12 cellular contexts compared by ENCODE assay signal in the genomic region with DNA sequence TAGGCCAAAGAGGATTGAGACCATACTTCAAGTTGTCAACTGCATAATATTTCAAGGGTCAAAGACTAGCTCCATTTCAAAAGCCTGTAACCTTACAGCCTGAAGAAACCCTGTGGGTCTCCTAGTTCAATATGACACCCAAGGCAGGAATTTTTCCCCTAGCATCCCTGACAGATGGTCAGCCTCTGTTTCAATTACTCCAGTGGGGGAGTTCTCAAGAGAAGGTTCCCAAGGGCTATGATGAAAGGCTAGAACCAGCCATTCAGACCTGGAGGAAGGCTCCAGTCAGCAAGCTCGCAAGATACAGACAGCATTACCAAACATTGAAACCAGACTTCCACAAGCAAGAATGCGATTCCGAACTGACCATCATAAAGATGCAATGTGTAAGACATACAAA. TPM values are rescaled to one million over a fixed set of nuclear protein-coding genes. Genes with fewer than 3 reads are reported as not detected.
A peak's percentile ranks its signal among the peaks of the same experiment; 100 is the strongest.
DNase-seq lines count a peak whose midpoint lies in the region; ATAC-seq and TF ChIP-seq lines count a peak whose summit lies in the region.
"Had no signal": no experiment of that assay in that cellular context is flagged by ENCODE, and none has a peak within 500 bp of the region (broad histone marks: within the 10 kb centered on the region; RNA-seq: fewer than 3 reads in every experiment).

No MANE protein-coding gene starts in this region.

- H3K36me3 Mint-ChIP-seq in MCF 10A (ENCODE audit: insufficient read depth, unreplicated experiment) (peaks cover 7% of the 10 kb centered on the region), type B pancreatic cell (no peaks in the 10 kb centered on the region)
- peaks cover 2% of the 10 kb centered on the region for H3K36me3 Mint-ChIP-seq in activated naive CD8-positive, alpha-beta T cell treated with anti-CD3 and anti-CD28 coated beads for 36 hours

- ATAC-seq in left lung (no peak), HG03159 (IDR thresholded peaks at IDR 0.05; ENCODE audit: unreplicated experiment) (no peak)
- ATAC-seq: Panc1 had no signal

- DNase-seq in MCF 10A (ENCODE audit: unreplicated experiment): peak; percentile 9
- no peak for DNase-seq in breast epithelium (ENCODE audit: low spot score in 2 of 2)
- DNase-seq in activated naive CD8-positive, alpha-beta T cell treated with anti-CD3 and anti-CD28 coated beads for 36 hours: no peak
- DNase-seq in type B pancreatic cell (ENCODE audit: extremely low spot score, unreplicated experiment): no peak
- no peak for DNase-seq in NCI-H128 (lab: John Stamatoyannopoulos, UW; ENCODE audit: unreplicated experiment)
- DNase-seq in left lung: no peak
- DNase-seq: NCI-H1694 had no signal

- no peak for TF ChIP-seq CTCF in MCF 10A (IDR thresholded peaks at IDR 0.05; ENCODE audit: unreplicated experiment)
- no peak for TF ChIP-seq CTCF in breast epithelium (IDR thresholded peaks at IDR 0.05)
- TF ChIP-seq CTCF in type B pancreatic cell (conservative IDR thresholded peaks at IDR 0.05): no peak
- no peak for TF ChIP-seq CTCF in left lung (IDR thresholded peaks at IDR 0.05)

- H3K27ac ChIP-seq in breast epithelium: no peak overlapping the region
- no peak overlapping the region for H3K27ac ChIP-seq in left lung
- H3K27ac ChIP-seq: HL-60, vagina had no signal

- H3K9me3 Mint-ChIP-seq in MCF 10A (ENCODE audit: unreplicated experiment): no peaks in the 10 kb centered on the region
- H3K9me3 Mint-ChIP-seq in activated naive CD8-positive, alpha-beta T cell treated with anti-CD3 and anti-CD28 coated beads for 36 hours: peaks cover 3% of the 10 kb centered on the region
- H3K9me3 Mint-ChIP-seq in type B pancreatic cell: peaks cover 4% of the 10 kb centered on the region

- peaks cover under 1 to 2% of the 10 kb centered on the region in 2 donors for H3K9me3 ChIP-seq in breast epithelium
- H3K9me3 ChIP-seq in iPS-15b (ENCODE audit: control insufficient read depth, insufficient read depth, low read length): no peaks in the 10 kb centered on the region
- H3K9me3 ChIP-seq in left lung: peaks cover 0 to 7% of the 10 kb centered on the region in 2 donors
- H3K9me3 ChIP-seq: vagina had no signal

- peaks cover 3 to 37% of the 10 kb centered on the region in 2 donors for H3K27me3 ChIP-seq in breast epithelium
- H3K27me3 ChIP-seq in iPS-15b (ENCODE audit: control insufficient read depth, insufficient read depth, low read length): peaks cover 35% of the 10 kb centered on the region
- H3K27me3 ChIP-seq in left lung: peaks cover 37 to 77% of the 10 kb centered on the region in 2 donors
- H3K27me3 ChIP-seq: vagina had no signal

- no TSS peak for BruUV-seq in MCF 10A (replicated peaks; lab: Mats Ljungman, UMichigan)

- POLR2A ChIA-PET in MCF 10A (lab: Yijun Ruan, JAX): interaction anchor here (0.5 to 8.6 kb wide), 15 partner anchors 9 to 1212 kb away, joined by 3 to 67 read pairs (median 5); a partner anchor contains a TSS

- CTCF ChIA-PET in MCF 10A (lab: Yijun Ruan, JAX): interaction anchor here (0.6 to 2.0 kb wide), 8 partner anchors 13 to 1086 kb away, joined by 3 to 7 read pairs (median 4); no protein-coding TSS in a partner anchor

- H3K4me3 Mint-ChIP-seq in MCF 10A (ENCODE audit: unreplicated experiment) (peak overlapping the region; percentile 89), type B pancreatic cell (peak overlapping the region; percentile 82)
- H3K4me3 Mint-ChIP-seq in activated naive CD8-positive, alpha-beta T cell treated with anti-CD3 and anti-CD28 coated beads for 36 hours: peak overlapping the region; percentile 32

- H3K4me1 Mint-ChIP-seq in MCF 10A (ENCODE audit: insufficient read depth, unreplicated experiment): peaks cover 17% of the 10 kb centered on the region
- H3K4me1 Mint-ChIP-seq in activated naive CD8-positive, alpha-beta T cell treated with anti-CD3 and anti-CD28 coated beads for 36 hours: peaks cover 7% of the 10 kb centered on the region
- peaks cover 4% of the 10 kb centered on the region for H3K4me1 Mint-ChIP-seq in type B pancreatic cell (ENCODE audit: unreplicated experiment)

- H3K4me1 ChIP-seq in breast epithelium (no peaks in the 10 kb centered on the region), iPS-15b (ENCODE audit: control insufficient read depth, insufficient read depth, low read length) (no peaks in the 10 kb centered on the region), left lung (peaks cover 0 to 26% of the 10 kb centered on the region in 2 donors)

- H3K27me3 Mint-ChIP-seq in MCF 10A (ENCODE audit: insufficient read depth, unreplicated experiment) (no peaks in the 10 kb centered on the region), type B pancreatic cell (peaks cover 72% of the 10 kb centered on the region)
- H3K27me3 Mint-ChIP-seq in activated naive CD8-positive, alpha-beta T cell treated with anti-CD3 and anti-CD28 coated beads for 36 hours: peaks cover 84% of the 10 kb centered on the region

- peak overlapping the region; percentile 84 for H3K27ac Mint-ChIP-seq in MCF 10A (ENCODE audit: low read depth, unreplicated experiment)
- no peak overlapping the region for H3K27ac Mint-ChIP-seq in activated naive CD8-positive, alpha-beta T cell treated with anti-CD3 and anti-CD28 coated beads for 36 hours
- no peak overlapping the region for H3K27ac Mint-ChIP-seq in type B pancreatic cell

- intact Hi-C loops in MCF 10A (cut with micrococcal nuclease): loop anchor here (2.0 to 10.0 kb wide), 2 partner anchors 67 to 421 kb away; no protein-coding TSS in a partner anchor
- intact Hi-C loops in breast epithelium (cut with DNase I; ENCODE audit: low total_unique reads): no loop called here
- intact Hi-C loops in left lung (cut with DNase I): no loop called here

- H3K36me3 ChIP-seq in breast epithelium (no peaks in the 10 kb centered on the region), iPS-15b (ENCODE audit: control insufficient read depth, insufficient read depth, low read length) (no peaks in the 10 kb centered on the region), left lung (no peaks in the 10 kb centered on the region)
- H3K36me3 ChIP-seq: vagina had no signal

- H3K4me3 ChIP-seq in breast epithelium (peak overlapping the region in 1 of 3 donors; percentile 69), iPS-15b (ENCODE audit: low read depth, low read length) (peak overlapping the region; percentile 82), left lung (no peak overlapping the region)

- no peak for TF ChIP-seq POLR2A in breast epithelium (IDR thresholded peaks at IDR 0.05)

- H3K9ac ChIP-seq in iPS-15b (ENCODE audit: low read depth, low read length): no peak overlapping the region

RNA-seq across cellular contexts. Expression of a gene that starts 1.6 kb away (rescaled TPM):
- 14.1 and 15.3 TPM in 2 replicates for total RNA-seq in MCF 10A (2022)
- total RNA-seq in breast epithelium: 1 to 10 TPM in 2 of 3 donors, under 1 TPM in 1; 0.66 to 1.8 (median 1.8) TPM
- total RNA-seq in activated naive CD8-positive, alpha-beta T cell treated with anti-CD3 and anti-CD28 coated beads for 36 hours: not detected
- 0.31 and 2.3 TPM in 2 replicates for total RNA-seq in type B pancreatic cell (ENCODE audit: low replicate concordance)
- under 1 TPM; 0.12 to 0.65 TPM for total RNA-seq in left lung

RNA-seq across cellular contexts. Expression of a gene that starts 15.5 kb away (rescaled TPM):
- total RNA-seq in MCF 10A (2022): 39.9 and 41.8 TPM in 2 replicates
- total RNA-seq in breast epithelium: 10 to 100 TPM; 31.8 to 48.7 (median 40.3) TPM
- total RNA-seq in activated naive CD8-positive, alpha-beta T cell treated with anti-CD3 and anti-CD28 coated beads for 36 hours: 10 to 100 TPM; 81.5 to 88.0 TPM
- total RNA-seq in type B pancreatic cell (ENCODE audit: low replicate concordance): 38.7 and 58.0 TPM in 2 replicates
- 10 to 100 TPM; 26.3 to 28.6 TPM for total RNA-seq in left lung

Comparison
In these comparisons a context has a peak if more than half of its experiments do, and no peak if none do; other contexts are left out.
1. H3K4me3 Mint-ChIP-seq: peak in every context shown above with its lines; median percentile 89 in MCF 10A; 82 in type B pancreatic cell; 32 in activated naive CD8-positive, alpha-beta T cell treated with anti-CD3 and anti-CD28 coated beads for 36 hours.